ENCODE assay signal across 8 cellular contexts in the genomic region with DNA sequence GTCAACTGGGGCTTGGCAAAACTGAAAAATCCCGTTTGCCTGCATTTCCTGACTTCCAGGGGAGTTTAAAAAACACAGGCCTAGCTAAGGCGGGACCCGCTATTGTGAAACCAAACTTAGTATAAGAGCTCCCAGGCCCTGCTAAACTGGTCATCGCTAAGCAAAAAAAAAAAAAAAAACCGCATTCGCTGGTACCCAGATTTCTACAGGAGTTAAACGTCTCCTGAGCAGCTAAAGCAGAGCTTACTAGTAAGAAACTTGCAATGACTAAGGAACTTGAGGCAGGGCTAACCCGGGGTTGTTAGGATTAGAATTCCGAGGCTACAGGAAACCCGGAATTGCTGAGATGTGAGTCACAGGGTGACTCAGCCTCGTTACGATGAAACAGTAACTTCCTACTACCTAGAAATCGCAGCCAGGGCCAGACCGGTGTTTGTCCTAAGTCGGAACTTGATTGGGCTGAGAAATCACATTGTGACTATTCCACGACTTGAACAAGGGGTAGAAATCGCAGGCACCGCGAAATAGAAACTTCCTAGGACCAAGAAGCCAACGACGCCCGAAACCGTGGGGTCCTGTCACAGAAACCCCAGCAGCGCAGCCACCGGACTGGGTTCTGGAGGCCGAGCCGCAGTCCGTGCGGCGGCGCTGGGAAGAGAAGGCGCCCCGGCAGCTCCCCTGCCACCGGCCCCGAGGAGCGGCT.
DNase-seq lines count a peak whose midpoint lies in the region; ATAC-seq and TF ChIP-seq lines count a peak whose summit lies in the region.

No MANE protein-coding gene starts in this region.

- in situ Hi-C loops in GM13976 (cut with MboI; ENCODE audit: low sequenced_read_pairs, unreplicated experiment) = no loop called here

- peak; percentile 66 for DNase-seq in GM13976 (ENCODE audit: low spot score)
- peak; percentile 71 to 83 for DNase-seq in NCI-H187 (lab: John Stamatoyannopoulos, UW)
- DNase-seq in activated CD4-positive, CD25-positive, alpha-beta regulatory T cell treated with anti-CD3 and anti-CD28 coated beads, Interleukin-2, amount 50 U/mL, for 16 hours (ENCODE audit: low read depth, low spot score) = peak; percentile 38
- DNase-seq in chondrocyte (ENCODE audit: low spot score) = no peak
- peak; percentile 52 to 57 (median 55) for DNase-seq in right lobe of liver
- DNase-seq in stimulated activated CD8-positive, alpha-beta memory T cell treated with anti-CD3 and anti-CD28 coated beads, Interleukin-2, amount 100 ng/mL, for 48 hours (ENCODE audit: low read depth in 2 of 2) = peak; percentile 42 to 54
- no peak for DNase-seq in D341Med (ENCODE audit: low spot score)

- peaks cover 11% of the 10 kb centered on the region for H3K4me1 Mint-ChIP-seq in chondrocyte (ENCODE audit: low read depth)

- H3K36me3 ChIP-seq in right lobe of liver = no peaks in the 10 kb centered on the region

- peak overlapping the region; percentile 18 to 43 (median 28) for H3K4me3 ChIP-seq in right lobe of liver

- TF ChIP-seq CTCF in GM13976 (IDR thresholded peaks at IDR 0.05; ENCODE audit: borderline replicate concordance, control extremely low read depth, extremely low read depth, insufficient read depth, missing control alignments) (no peak), chondrocyte (IDR thresholded peaks at IDR 0.05) (no peak), right lobe of liver (IDR thresholded peaks at IDR 0.05) (no peak)

- peak; percentile 39 for TF ChIP-seq POLR2A in right lobe of liver (IDR thresholded peaks at IDR 0.05)

- peaks cover 4 to 43% of the 10 kb centered on the region in 2 donors for H3K27me3 ChIP-seq in right lobe of liver

- peaks cover 0 to 5% (median 0%) of the 10 kb centered on the region in 4 donors for H3K4me1 ChIP-seq in right lobe of liver

- H3K27ac Mint-ChIP-seq in chondrocyte (ENCODE audit: unreplicated experiment) = peak overlapping the region; percentile 85

- 4% methylated on average over 14 of the region's 36 CpGs for WGBS in right lobe of liver (ENCODE audit: insufficient coverage, low coverage, low lambda C conversion rate, missing lambda C conversion rate)

- intact Hi-C loops in right lobe of liver (cut with DNase I) = loop anchor here in 1 of 2 donors (5.0 kb wide), 1 partner anchor 67 kb away; no protein-coding TSS in a partner anchor

- H3K27ac ChIP-seq in right lobe of liver = peak overlapping the region; percentile 57 to 80 (median 76)

- no peaks in the 10 kb centered on the region for H3K27me3 Mint-ChIP-seq in chondrocyte (ENCODE audit: low read depth)

- ATAC-seq in HG02610 (IDR thresholded peaks at IDR 0.05; ENCODE audit: unreplicated experiment) (peak; percentile 41), right lobe of liver (peak; percentile 72 to 80 (median 75))

- H3K4me3 Mint-ChIP-seq in chondrocyte (ENCODE audit: unreplicated experiment) = no peak overlapping the region

- peaks cover 11% of the 10 kb centered on the region for H3K9me3 Mint-ChIP-seq in chondrocyte (ENCODE audit: low read depth)

- peaks cover 2% of the 10 kb centered on the region for H3K36me3 Mint-ChIP-seq in chondrocyte (ENCODE audit: low read depth)

- no peaks in the 10 kb centered on the region for H3K9me3 ChIP-seq in right lobe of liver

Comparison
In these comparisons a context has a peak if more than half of its experiments do, and no peak if none do; other contexts are left out.
1. DNase-seq: peak in GM13976 (single experiment), NCI-H187 (2 of 2), activated CD4-positive, CD25-positive, alpha-beta regulatory T cell treated with anti-CD3 and anti-CD28 coated beads, Interleukin-2, amount 50 U/mL, for 16 hours (single experiment), right lobe of liver (3 of 3) and stimulated activated CD8-positive, alpha-beta memory T cell treated with anti-CD3 and anti-CD28 coated beads, Interleukin-2, amount 100 ng/mL, for 48 hours (2 of 2); none in chondrocyte (single experiment) and D341Med (single experiment).